Comparison of ENCODE assay signal across 8 cellular contexts in the genomic region with DNA sequence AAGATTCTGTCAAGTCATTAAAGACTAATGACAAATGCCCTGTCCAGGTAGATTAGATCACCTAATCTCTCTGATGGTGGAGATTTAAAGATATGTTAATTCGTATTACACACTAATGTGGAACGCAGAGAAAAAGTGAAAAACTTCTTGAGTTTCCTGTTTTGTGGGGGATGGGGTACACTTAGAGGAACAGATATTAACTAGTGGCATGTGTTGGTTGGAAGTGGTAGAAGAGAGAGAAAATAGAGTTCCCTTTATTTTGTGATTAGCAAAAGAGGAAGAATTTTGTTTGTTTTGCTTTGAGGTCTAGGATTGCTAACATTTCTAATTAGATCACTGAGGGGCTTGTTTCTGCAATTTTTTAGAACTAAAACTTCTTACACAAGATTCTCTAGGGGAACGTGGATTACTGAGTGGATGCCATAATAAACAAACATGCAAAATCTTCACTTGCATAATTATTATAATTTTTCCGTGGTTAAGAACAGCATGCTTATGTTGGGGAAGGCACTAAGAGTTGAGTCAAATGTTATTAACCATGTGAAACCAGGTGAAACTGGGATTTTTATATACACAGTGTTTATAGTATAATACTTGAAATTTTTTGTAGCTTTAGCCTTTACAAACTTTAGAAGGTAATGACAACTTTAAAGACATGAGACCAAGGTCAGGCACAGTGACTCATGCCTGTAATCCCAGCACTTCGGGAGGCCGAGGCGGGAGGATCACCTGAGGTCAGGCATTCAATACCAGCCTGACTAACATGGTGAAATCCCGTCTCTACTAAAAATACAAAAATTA.
A peak's percentile ranks its signal among the peaks of the same experiment; 100 is the strongest.
DNase-seq lines count a peak whose midpoint lies in the region; ATAC-seq, FAIRE-seq and TF ChIP-seq lines count a peak whose summit lies in the region.

No MANE protein-coding gene starts in this region.

- H3K27me3 ChIP-seq in Karpas-422 (ENCODE audit: low read length) (no peaks in the 10 kb centered on the region), adrenal gland (no peaks in the 10 kb centered on the region)

- H3K27ac Mint-ChIP-seq in natural killer cell = peak overlapping the region; percentile 47 to 75

- H2AFZ ChIP-seq in Karpas-422 (ENCODE audit: low read length) = peak overlapping the region; percentile 54

- intact Hi-C loops in adrenal gland (cut with DNase I) (no loop called here), natural killer cell (cut with micrococcal nuclease) (no loop called here)

- TF ChIP-seq POLR2A in adrenal gland (IDR thresholded peaks at IDR 0.05) = no peak

- DNase-seq in GM19239 (ENCODE audit: insufficient read length, low spot score) (no peak), Karpas-422 (peak; percentile 77), adrenal gland (peak in 4 of 7 donors; percentile 27 to 76 (median 57)), natural killer cell (no peak), RKO (ENCODE audit: low spot score) (no peak), midbrain (lab: John Stamatoyannopoulos, UW) (no peak), OCI-M2 (lab: John Stamatoyannopoulos, UW; ENCODE audit: unreplicated experiment) (no peak)

- 16 to 44% (median 24%) methylated on average over 6 to 8 of the region's 8 CpGs for WGBS in adrenal gland, 4 donors

- peak overlapping the region; percentile 51 for H3K4me2 ChIP-seq in Karpas-422 (ENCODE audit: low read depth, low read length, poor library complexity, severe bottlenecking)

- no peaks in the 10 kb centered on the region for H3K79me2 ChIP-seq in Karpas-422 (ENCODE audit: low read length)

- H3K4me3 ChIP-seq in Karpas-422 (ENCODE audit: low read length) (0 out of 2 replicates have a peak overlapping the region, but pooled peaks have one; percentile 3), adrenal gland (no peak overlapping the region)

- no peaks in the 10 kb centered on the region for H3K27me3 Mint-ChIP-seq in natural killer cell (ENCODE audit: low read depth in 2 of 2)

- no peaks in the 10 kb centered on the region for H3K36me3 Mint-ChIP-seq in natural killer cell

- peaks cover 16 to 32% of the 10 kb centered on the region in 2 donors for H3K4me1 Mint-ChIP-seq in natural killer cell

- TF ChIP-seq CTCF in adrenal gland (IDR thresholded peaks at IDR 0.05) (no peak), natural killer cell (IDR thresholded peaks at IDR 0.05) (no peak)

- H4K20me1 ChIP-seq in Karpas-422 (ENCODE audit: insufficient read depth, low read depth, low read length) = no peaks in the 10 kb centered on the region

- peaks cover 55% of the 10 kb centered on the region for H3K4me1 ChIP-seq in Karpas-422 (ENCODE audit: low read length)
- peaks cover 19 to 36% of the 10 kb centered on the region in 2 donors for H3K4me1 ChIP-seq in adrenal gland (replicated peaks in 1 of 2)

- peak; percentile 60 for FAIRE-seq in GM19239 (lab: Jason Lieb, UNC)

- peak overlapping the region; percentile 81 for H3K27ac ChIP-seq in Karpas-422 (ENCODE audit: low read length)
- peak overlapping the region; percentile 27 to 70 (median 59) for H3K27ac ChIP-seq in adrenal gland

- H3K9me3 ChIP-seq in Karpas-422 (ENCODE audit: low read length) = no peaks in the 10 kb centered on the region
- H3K9me3 ChIP-seq in adrenal gland (replicated peaks in 1 of 3) = no peaks in the 10 kb centered on the region

- H3K9me3 Mint-ChIP-seq in natural killer cell = no peaks in the 10 kb centered on the region

- H3K9ac ChIP-seq in Karpas-422 (ENCODE audit: low read length) = peak overlapping the region; percentile 47

- no peaks in the 10 kb centered on the region for H3K9me2 ChIP-seq in Karpas-422 (replicated peaks; ENCODE audit: insufficient read depth, low read length)

- H3K4me3 Mint-ChIP-seq in natural killer cell = peak overlapping the region; percentile 48

- H3K36me3 ChIP-seq in Karpas-422 (ENCODE audit: insufficient read depth, low read length) (no peaks in the 10 kb centered on the region), adrenal gland (replicated peaks in 1 of 2) (no peaks in the 10 kb centered on the region)

- ATAC-seq in natural killer cell = peak; percentile 46 to 92 (median 47)
- ATAC-seq in HG02870 (IDR thresholded peaks at IDR 0.05; ENCODE audit: unreplicated experiment) = no peak

Comparison
In these comparisons a context has a peak if more than half of its experiments do, and no peak if none do; other contexts are left out.
1. DNase-seq: peak in Karpas-422 (single experiment) and adrenal gland (4 of 7); none in GM19239 (single experiment), natural killer cell (single experiment), RKO (single experiment), midbrain (single experiment) and OCI-M2 (single experiment).